Comparison of ENCODE assay signal across 8 cellular contexts in the genomic region with DNA sequence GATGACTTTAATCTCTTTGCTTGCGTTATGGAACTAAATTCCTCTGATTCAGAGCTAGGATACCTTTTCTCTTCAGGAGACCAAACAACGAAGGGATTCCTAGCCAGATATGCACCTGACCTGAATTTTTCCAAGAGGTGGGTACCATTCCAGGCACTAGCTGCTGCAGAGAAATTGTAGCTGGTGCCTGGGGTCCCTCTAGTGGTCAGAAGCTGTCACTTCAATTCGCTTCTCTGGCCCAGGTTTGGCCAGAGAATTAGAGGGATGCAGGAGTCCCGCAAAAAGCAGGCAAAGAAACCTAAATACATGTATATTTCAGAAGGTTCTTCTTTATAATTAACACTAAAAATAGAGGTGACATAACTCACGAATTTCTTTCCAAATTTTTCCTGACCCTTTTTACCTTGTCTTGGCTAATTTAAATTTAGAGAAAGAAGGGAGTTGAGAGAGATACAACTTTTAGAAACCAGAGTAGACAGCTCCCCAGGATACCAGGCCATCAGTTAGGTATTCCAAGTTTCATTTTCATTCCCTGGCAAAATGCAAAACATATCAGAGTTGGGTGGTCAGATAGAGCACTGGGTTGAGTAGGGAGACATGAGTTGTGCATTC. TPM values are rescaled to one million over a fixed set of nuclear protein-coding genes. Genes with fewer than 3 reads are reported as not detected.
DNase-seq lines count a peak whose midpoint lies in the region; ATAC-seq and TF ChIP-seq lines count a peak whose summit lies in the region.

No MANE protein-coding gene starts in this region.

- peak; percentile 98 for TF ChIP-seq CTCF in MM.1S (IDR thresholded peaks at IDR 0.05; ENCODE audit: low read length)
- peak; percentile 87 for TF ChIP-seq CTCF in WTC11 (IDR thresholded peaks at IDR 0.05)
- peak; percentile 97 for TF ChIP-seq CTCF in epithelial cell of proximal tubule (conservative IDR thresholded peaks at IDR 0.05; ENCODE audit: low read depth, low read length)
- TF ChIP-seq CTCF in neural crest cell (conservative IDR thresholded peaks at IDR 0.05): peak; percentile 91

- no peaks in the 10 kb centered on the region for H3K36me3 ChIP-seq in MM.1S (replicated peaks; ENCODE audit: insufficient read depth, low read length)

- no peak overlapping the region for H3K4me3 ChIP-seq in MM.1S (ENCODE audit: low read length)
- no peak overlapping the region for H3K4me3 ChIP-seq in epithelial cell of proximal tubule (ENCODE audit: low read depth, low read length)

- no peaks in the 10 kb centered on the region for H3K36me3 Mint-ChIP-seq in WTC11
- no peaks in the 10 kb centered on the region for H3K36me3 Mint-ChIP-seq in neural crest cell (ENCODE audit: low read depth)

- CTCF ChIA-PET in WTC11 (lab: Charles Lee): interaction anchor here (0.7 to 10.5 kb wide), 31 partner anchors 10 to 1092 kb away, joined by 3 to 181 read pairs (median 4); a partner anchor contains a TSS

- H3F3A ChIP-seq in MM.1S (ENCODE audit: insufficient read depth, low read length): no peaks in the 10 kb centered on the region

- POLR2A ChIA-PET in WTC11 (lab: Charles Lee): interaction anchor here (0.6 kb wide), 1 partner anchor 32 kb away, joined by 3 read pairs; no protein-coding TSS in a partner anchor

- H3K9me2 ChIP-seq in MM.1S (replicated peaks; ENCODE audit: insufficient read depth, low read length): no peaks in the 10 kb centered on the region

- H3K9me3 Mint-ChIP-seq in WTC11 (no peaks in the 10 kb centered on the region), neural crest cell (no peaks in the 10 kb centered on the region)

- no peak overlapping the region for H3K4me2 ChIP-seq in MM.1S (ENCODE audit: low read depth, low read length)

- no peak overlapping the region for H2AFZ ChIP-seq in MM.1S (ENCODE audit: low read length)

- H3K79me2 ChIP-seq in MM.1S (ENCODE audit: low read length): no peaks in the 10 kb centered on the region

- no peak overlapping the region for H3K27ac ChIP-seq in MM.1S (ENCODE audit: low read length)

- peaks cover 31% of the 10 kb centered on the region for H3K4me1 Mint-ChIP-seq in WTC11
- peaks cover 6% of the 10 kb centered on the region for H3K4me1 Mint-ChIP-seq in neural crest cell

- H3K27me3 Mint-ChIP-seq in WTC11 (ENCODE audit: low read depth) (no peaks in the 10 kb centered on the region; the same call in 1 of the 2 replicates), neural crest cell (ENCODE audit: low read depth) (peaks cover 84% of the 10 kb centered on the region)

- DNase-seq in CD1c-positive myeloid dendritic cell (ENCODE audit: extremely low spot score): peak; percentile 59
- peak; percentile 58 for DNase-seq in MM.1S
- DNase-seq in WTC11 (ENCODE audit: low spot score): peak; percentile 67
- no peak for DNase-seq in epithelial cell of proximal tubule (ENCODE audit: low read depth)
- DNase-seq in neural crest cell (ENCODE audit: low read depth, low spot score): peak; percentile 48
- DNase-seq in NCI-H1436 (lab: John Stamatoyannopoulos, UW): no peak

- no peaks in the 10 kb centered on the region for H4K20me1 ChIP-seq in MM.1S (ENCODE audit: insufficient read depth, low read length)

- H3K27me3 ChIP-seq in MM.1S (replicated peaks; ENCODE audit: insufficient read depth, low read length): peaks cover under 1% of the 10 kb centered on the region; the same call in 1 of the 2 replicates

- no peaks in the 10 kb centered on the region for H3K4me1 ChIP-seq in MM.1S (ENCODE audit: low read length)

- no peak overlapping the region for H3K9ac ChIP-seq in MM.1S (ENCODE audit: low read length)

- H3K27ac Mint-ChIP-seq in WTC11: no peak overlapping the region
- H3K27ac Mint-ChIP-seq in neural crest cell (ENCODE audit: unreplicated experiment): no peak overlapping the region

- ATAC-seq in GM18907 (IDR thresholded peaks at IDR 0.05; ENCODE audit: unreplicated experiment) (peak; percentile 50), WTC11 (peak; percentile 66), HG03469 (IDR thresholded peaks at IDR 0.05; ENCODE audit: unreplicated experiment) (no peak)

- H3K4me3 Mint-ChIP-seq in WTC11 (no peak overlapping the region), neural crest cell (no peak overlapping the region)

- no peaks in the 10 kb centered on the region for H3K9me3 ChIP-seq in MM.1S (replicated peaks; ENCODE audit: insufficient read depth, low read length)

TF ChIP-seq in WTC11, 78 proteins besides CTCF, POLR2A, EP300 and RAD21:
- TF ChIP-seq JUN (CRISPR knock-in tag; IDR thresholded peaks at IDR 0.05) (no peak), TEAD1 (CRISPR knock-in tag; IDR thresholded peaks at IDR 0.05) (no peak), SOX15 (CRISPR knock-in tag; IDR thresholded peaks at IDR 0.05) (no peak), SMAD4 (CRISPR knock-in tag; IDR thresholded peaks at IDR 0.05) (no peak), ZNF317 (CRISPR knock-in tag; IDR thresholded peaks at IDR 0.05; ENCODE audit: borderline replicate concordance, low read depth) (no peak), FOXK1 (CRISPR knock-in tag; IDR thresholded peaks at IDR 0.05) (no peak), GABPB1 (CRISPR knock-in tag; IDR thresholded peaks at IDR 0.05) (no peak), ESRRA (CRISPR knock-in tag; IDR thresholded peaks at IDR 0.05; ENCODE audit: borderline replicate concordance) (no peak), CBFB (CRISPR knock-in tag; IDR thresholded peaks at IDR 0.05; ENCODE audit: low read depth) (no peak), HMGA2 (CRISPR knock-in tag; IDR thresholded peaks at IDR 0.05) (no peak), ZNF263 (CRISPR knock-in tag; IDR thresholded peaks at IDR 0.05; ENCODE audit: low read depth) (no peak)
- TF ChIP-seq, protein P1, sequence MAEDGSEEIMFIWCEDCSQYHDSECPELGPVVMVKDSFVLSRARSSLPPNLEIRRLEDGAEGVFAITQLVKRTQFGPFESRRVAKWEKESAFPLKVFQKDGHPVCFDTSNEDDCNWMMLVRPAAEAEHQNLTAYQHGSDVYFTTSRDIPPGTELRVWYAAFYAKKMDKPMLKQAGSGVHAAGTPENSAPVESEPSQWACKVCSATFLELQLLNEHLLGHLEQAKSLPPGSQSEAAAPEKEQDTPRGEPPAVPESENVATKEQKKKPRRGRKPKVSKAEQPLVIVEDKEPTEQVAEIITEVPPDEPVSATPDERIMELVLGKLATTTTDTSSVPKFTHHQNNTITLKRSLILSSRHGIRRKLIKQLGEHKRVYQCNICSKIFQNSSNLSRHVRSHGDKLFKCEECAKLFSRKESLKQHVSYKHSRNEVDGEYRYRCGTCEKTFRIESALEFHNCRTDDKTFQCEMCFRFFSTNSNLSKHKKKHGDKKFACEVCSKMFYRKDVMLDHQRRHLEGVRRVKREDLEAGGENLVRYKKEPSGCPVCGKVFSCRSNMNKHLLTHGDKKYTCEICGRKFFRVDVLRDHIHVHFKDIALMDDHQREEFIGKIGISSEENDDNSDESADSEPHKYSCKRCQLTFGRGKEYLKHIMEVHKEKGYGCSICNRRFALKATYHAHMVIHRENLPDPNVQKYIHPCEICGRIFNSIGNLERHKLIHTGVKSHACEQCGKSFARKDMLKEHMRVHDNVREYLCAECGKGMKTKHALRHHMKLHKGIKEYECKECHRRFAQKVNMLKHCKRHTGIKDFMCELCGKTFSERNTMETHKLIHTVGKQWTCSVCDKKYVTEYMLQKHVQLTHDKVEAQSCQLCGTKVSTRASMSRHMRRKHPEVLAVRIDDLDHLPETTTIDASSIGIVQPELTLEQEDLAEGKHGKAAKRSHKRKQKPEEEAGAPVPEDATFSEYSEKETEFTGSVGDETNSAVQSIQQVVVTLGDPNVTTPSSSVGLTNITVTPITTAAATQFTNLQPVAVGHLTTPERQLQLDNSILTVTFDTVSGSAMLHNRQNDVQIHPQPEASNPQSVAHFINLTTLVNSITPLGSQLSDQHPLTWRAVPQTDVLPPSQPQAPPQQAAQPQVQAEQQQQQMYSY (CRISPR knock-in tag; IDR thresholded peaks at IDR 0.05): no peak
- TF ChIP-seq, protein P2, sequence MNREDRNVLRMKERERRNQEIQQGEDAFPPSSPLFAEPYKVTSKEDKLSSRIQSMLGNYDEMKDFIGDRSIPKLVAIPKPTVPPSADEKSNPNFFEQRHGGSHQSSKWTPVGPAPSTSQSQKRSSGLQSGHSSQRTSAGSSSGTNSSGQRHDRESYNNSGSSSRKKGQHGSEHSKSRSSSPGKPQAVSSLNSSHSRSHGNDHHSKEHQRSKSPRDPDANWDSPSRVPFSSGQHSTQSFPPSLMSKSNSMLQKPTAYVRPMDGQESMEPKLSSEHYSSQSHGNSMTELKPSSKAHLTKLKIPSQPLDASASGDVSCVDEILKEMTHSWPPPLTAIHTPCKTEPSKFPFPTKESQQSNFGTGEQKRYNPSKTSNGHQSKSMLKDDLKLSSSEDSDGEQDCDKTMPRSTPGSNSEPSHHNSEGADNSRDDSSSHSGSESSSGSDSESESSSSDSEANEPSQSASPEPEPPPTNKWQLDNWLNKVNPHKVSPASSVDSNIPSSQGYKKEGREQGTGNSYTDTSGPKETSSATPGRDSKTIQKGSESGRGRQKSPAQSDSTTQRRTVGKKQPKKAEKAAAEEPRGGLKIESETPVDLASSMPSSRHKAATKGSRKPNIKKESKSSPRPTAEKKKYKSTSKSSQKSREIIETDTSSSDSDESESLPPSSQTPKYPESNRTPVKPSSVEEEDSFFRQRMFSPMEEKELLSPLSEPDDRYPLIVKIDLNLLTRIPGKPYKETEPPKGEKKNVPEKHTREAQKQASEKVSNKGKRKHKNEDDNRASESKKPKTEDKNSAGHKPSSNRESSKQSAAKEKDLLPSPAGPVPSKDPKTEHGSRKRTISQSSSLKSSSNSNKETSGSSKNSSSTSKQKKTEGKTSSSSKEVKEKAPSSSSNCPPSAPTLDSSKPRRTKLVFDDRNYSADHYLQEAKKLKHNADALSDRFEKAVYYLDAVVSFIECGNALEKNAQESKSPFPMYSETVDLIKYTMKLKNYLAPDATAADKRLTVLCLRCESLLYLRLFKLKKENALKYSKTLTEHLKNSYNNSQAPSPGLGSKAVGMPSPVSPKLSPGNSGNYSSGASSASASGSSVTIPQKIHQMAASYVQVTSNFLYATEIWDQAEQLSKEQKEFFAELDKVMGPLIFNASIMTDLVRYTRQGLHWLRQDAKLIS (CRISPR knock-in tag; IDR thresholded peaks at IDR 0.05; ENCODE audit: borderline replicate concordance): no peak

RNA-seq across cellular contexts. Expression of a gene that starts 9.6 kb away (rescaled TPM):
- 0.18 to 0.63 TPM (median 0.34 TPM) in 3 replicates for total RNA-seq in WTC11 (2021)
- not detected in 2 replicates for total RNA-seq in epithelial cell of proximal tubule
- 0.98 and 1.1 TPM in 2 replicates for total RNA-seq in neural crest cell

RNA-seq across cellular contexts. Expression of a gene that starts 42.8 kb away (rescaled TPM):
- 5.1 to 5.5 TPM (median 5.3 TPM) in 3 replicates for total RNA-seq in WTC11 (2021)
- total RNA-seq in epithelial cell of proximal tubule: not detected in 2 replicates
- total RNA-seq in neural crest cell: 10.0 and 10.4 TPM in 2 replicates

Comparison
In these comparisons a context has a peak if more than half of its experiments do, and no peak if none do; other contexts are left out.
1. DNase-seq: peak in CD1c-positive myeloid dendritic cell (single experiment), MM.1S (single experiment), WTC11 (single experiment) and neural crest cell (single experiment); none in epithelial cell of proximal tubule (single experiment) and NCI-H1436 (single experiment).
2. Peak in every context shown above with its lines, with median percentiles within 50 percentile points of each other: CTCF ChIP-seq.